ENCODE assay signal across 13 cellular contexts in the genomic region with DNA sequence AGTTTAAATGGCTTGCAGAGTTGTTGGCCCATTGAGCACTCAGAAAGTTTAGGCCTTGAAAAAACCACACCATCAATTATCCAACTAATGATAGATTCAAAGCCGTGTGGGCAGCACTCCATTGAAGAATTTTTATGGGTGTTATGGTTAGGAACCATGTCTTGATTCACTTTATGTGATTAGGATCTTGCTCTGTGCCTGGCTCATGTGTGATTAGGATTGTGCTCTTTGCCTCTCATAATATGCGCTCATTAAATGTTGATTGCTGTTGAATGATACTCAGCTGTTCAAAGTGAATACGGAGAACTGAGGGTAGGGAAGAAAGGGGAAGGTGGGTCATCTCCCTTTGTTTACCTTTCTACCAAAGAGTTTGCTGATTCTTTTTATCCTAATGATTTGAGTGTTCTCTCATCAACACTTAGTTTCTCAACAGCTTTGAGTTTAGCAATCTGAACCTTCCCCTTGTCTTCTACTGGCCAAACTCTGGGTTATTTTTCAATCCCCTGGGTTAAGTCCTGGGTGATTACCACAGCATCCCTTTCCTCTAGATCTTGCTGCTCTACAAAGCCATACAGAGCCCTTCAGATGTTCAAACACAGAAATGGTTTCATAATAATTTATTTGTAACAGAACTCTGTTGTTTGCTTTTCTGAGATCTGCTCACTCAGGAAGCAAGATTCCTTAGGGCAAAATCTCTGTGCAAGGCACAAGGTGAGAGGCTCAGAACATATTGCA.
"Had no signal": no experiment of that assay in that cellular context is flagged by ENCODE, and none has a peak within 500 bp of the region (broad histone marks: within the 10 kb centered on the region; RNA-seq: fewer than 3 reads in every experiment).

No MANE protein-coding gene starts in this region.

- DNase-seq: activated CD4-positive, alpha-beta memory T cell treated with anti-CD3 and anti-CD28 coated beads, Interleukin-2, amount 10 ng/mL, durations not matched to agents 7 days and 5 days; activated CD4-positive, alpha-beta T cell treated with anti-CD3 and anti-CD28 coated beads for 36 hours; activated naive CD8-positive, alpha-beta T cell treated with anti-CD3 and anti-CD28 coated beads, Interleukin-2, amount 10 ng/mL, durations not matched to agents 7 days and 5 days; activated T-cell treated with anti-CD3 and anti-CD28 coated beads, Interleukin-2, amount 50 U/mL, for 72 hours; esophagus squamous epithelium; kidney; posterior cingulate gyrus; T1000 had no signal

- H3K36me3 ChIP-seq: ascending aorta, esophagus squamous epithelium, tibial nerve had no signal

- H3K27me3 ChIP-seq: ascending aorta, esophagus squamous epithelium, tibial nerve had no signal

- H3K4me1 ChIP-seq: ascending aorta, esophagus squamous epithelium had no signal

- H3K27ac ChIP-seq: ascending aorta, esophagus squamous epithelium, tibial nerve, VCaP had no signal

- H3K4me3 ChIP-seq: ascending aorta, esophagus squamous epithelium, smooth muscle cell, tibial nerve had no signal

- H3K4me2 ChIP-seq: smooth muscle cell had no signal

- H3K9me3 ChIP-seq: ascending aorta, esophagus squamous epithelium, tibial nerve had no signal

- ATAC-seq: activated CD4-positive, alpha-beta T cell treated with anti-CD3 and anti-CD28 coated beads for 36 hours; activated T-cell treated with anti-CD3 and anti-CD28 coated beads, Interleukin-2, amount 50 U/mL, for 72 hours; stimulated activated effector memory CD8-positive, alpha-beta T cell treated with anti-CD3 and anti-CD28 coated beads, Interleukin-12 subunit alpha, Interleukin-12 subunit beta, amount 100 ng/mL, for 72 hours had no signal
